ENCODE assay signal across 8 cellular contexts in genomic region chr17:74203439-74204240, GRCh38. TPM values are rescaled to one million over a fixed set of nuclear protein-coding genes. Genes with fewer than 3 reads are reported as not detected.
A peak's percentile ranks its signal among the peaks of the same experiment; 100 is the strongest.
DNase-seq lines count a peak whose midpoint lies in the region; ATAC-seq and TF ChIP-seq lines count a peak whose summit lies in the region.

Gene RPL38 (plus strand): TSS chr17:74203678. CDS start chr17:74203956, 278 bp downstream.

- POLR2A ChIA-PET in activated CD4-positive, alpha-beta T cell treated with anti-CD3 and anti-CD28 coated beads, Interleukin-2, amount 10 ng/mL, durations not matched to agents 7 days and 5 days (lab: Charles Lee) = no interaction called here

- peak; percentile 98 for TF ChIP-seq POLR2A in GM19099 (IDR thresholded peaks at IDR 0.05; ENCODE audit: extremely low read depth, insufficient read length, low read depth)

- H3K9me3 Mint-ChIP-seq in activated CD4-positive, alpha-beta T cell treated with anti-CD3 and anti-CD28 coated beads, Interleukin-2, amount 10 ng/mL, durations not matched to agents 7 days and 5 days = no peaks in the 10 kb centered on the region

- peak within 1 kb of the TSS; percentile 93 for H3K27ac Mint-ChIP-seq in activated CD4-positive, alpha-beta T cell treated with anti-CD3 and anti-CD28 coated beads, Interleukin-2, amount 10 ng/mL, durations not matched to agents 7 days and 5 days

- peak; percentile 36 for ATAC-seq in HG03457 (IDR thresholded peaks at IDR 0.05; ENCODE audit: unreplicated experiment)

- peak within 1 kb of the TSS; percentile 95 for H3K4me3 Mint-ChIP-seq in activated CD4-positive, alpha-beta T cell treated with anti-CD3 and anti-CD28 coated beads, Interleukin-2, amount 10 ng/mL, durations not matched to agents 7 days and 5 days

- DNase-seq in Ammon's horn (ENCODE audit: low spot score) (peak; percentile 97), NCI-H526 treated with DMSO at 0.1 percent for 48 hours (lab: John Stamatoyannopoulos, UW) (peak; percentile 91), dedifferentiated amniotic fluid mesenchymal stem cell (ENCODE audit: extremely low spot score) (peak; percentile 97), left kidney (ENCODE audit: low read depth, low spot score) (peak; percentile 99)
- peak; percentile 97 for DNase-seq in activated CD4-positive, alpha-beta T cell treated with anti-CD3 and anti-CD28 coated beads, Interleukin-2, amount 10 ng/mL, durations not matched to agents 7 days and 5 days
- peak; percentile 99 for DNase-seq in stimulated activated CD4-positive, alpha-beta T cell treated with anti-CD3 and anti-CD28 coated beads, Interleukin-2, amount 100 ng/mL, for 24 hours

- peaks cover 30% of the 10 kb centered on the region for H3K36me3 Mint-ChIP-seq in activated CD4-positive, alpha-beta T cell treated with anti-CD3 and anti-CD28 coated beads, Interleukin-2, amount 10 ng/mL, durations not matched to agents 7 days and 5 days (ENCODE audit: low read depth)

- peaks cover 8% of the 10 kb centered on the region for H3K27me3 Mint-ChIP-seq in activated CD4-positive, alpha-beta T cell treated with anti-CD3 and anti-CD28 coated beads, Interleukin-2, amount 10 ng/mL, durations not matched to agents 7 days and 5 days

- CTCF ChIA-PET in activated CD4-positive, alpha-beta T cell treated with anti-CD3 and anti-CD28 coated beads, Interleukin-2, amount 10 ng/mL, durations not matched to agents 7 days and 5 days (lab: Charles Lee) = interaction anchor here (0.6 to 2.0 kb wide), 10 partner anchors 11 to 1187 kb away, joined by 3 to 9 read pairs (median 4); no protein-coding TSS in a partner anchor

- peaks cover 45% of the 10 kb centered on the region for H3K4me1 Mint-ChIP-seq in activated CD4-positive, alpha-beta T cell treated with anti-CD3 and anti-CD28 coated beads, Interleukin-2, amount 10 ng/mL, durations not matched to agents 7 days and 5 days

RNA-seq across cellular contexts. Expression of gene RPL38, which starts in this region (rescaled TPM):
- total RNA-seq in activated CD4-positive, alpha-beta T cell treated with anti-CD3 and anti-CD28 coated beads, Interleukin-2, amount 10 ng/mL, durations not matched to agents 7 days and 5 days = 1,000 to 10,000 TPM; 1,114 to 1,326 TPM

Comparison
In these comparisons a context has a peak if more than half of its experiments do, and no peak if none do; other contexts are left out.
1. Peak in every context shown above with its lines: DNase-seq and ATAC-seq.